In the genomic region with DNA sequence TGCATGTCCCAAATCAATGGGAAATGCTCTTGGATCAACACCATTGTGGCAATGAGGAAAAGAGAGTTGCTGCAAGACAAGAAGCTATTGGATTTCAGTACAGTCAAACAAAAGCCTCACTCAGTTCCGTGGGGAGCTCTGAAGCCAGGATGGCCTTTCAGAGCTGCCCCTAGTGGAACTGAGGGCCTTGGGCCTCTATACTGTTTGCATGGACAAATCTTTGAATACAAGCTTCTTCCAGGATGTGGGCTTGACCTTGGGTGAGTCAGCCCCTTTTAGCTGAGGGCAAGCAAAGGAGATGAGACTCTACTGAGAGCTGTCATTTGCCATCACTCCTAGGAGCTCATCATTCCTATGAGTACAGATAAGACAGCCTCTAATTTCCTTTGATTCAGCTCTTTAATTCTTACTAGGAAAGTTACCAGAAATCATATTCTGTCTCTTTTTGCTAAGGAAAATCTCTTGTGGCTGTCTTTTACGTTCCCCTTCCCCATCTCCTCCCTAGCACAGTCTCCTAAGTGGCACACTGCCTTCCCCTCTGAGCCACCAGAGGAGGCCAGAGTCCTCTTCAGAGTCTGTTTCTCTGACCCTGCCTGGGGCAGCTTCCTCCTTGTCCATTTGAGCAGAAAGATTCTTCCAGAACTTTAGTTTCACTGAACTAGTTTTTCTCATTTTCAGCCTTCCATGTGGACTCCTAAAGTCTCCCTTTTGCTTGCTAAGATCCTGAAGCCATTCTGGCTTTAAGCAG, we compare ENCODE assay signal across 11 cellular contexts.
DNase-seq lines count a peak whose midpoint lies in the region; ATAC-seq, FAIRE-seq and TF ChIP-seq lines count a peak whose summit lies in the region.
"Had no signal": no experiment of that assay in that cellular context is flagged by ENCODE, and none has a peak within 500 bp of the region (broad histone marks: within the 10 kb centered on the region; RNA-seq: fewer than 3 reads in every experiment).

No MANE protein-coding gene starts in this region.

- H3K27ac Mint-ChIP-seq in astrocyte (ENCODE audit: unreplicated experiment), result peak overlapping the region; percentile 79
- H3K27ac Mint-ChIP-seq in nephron progenitor cell, result no peak overlapping the region
- H3K27ac Mint-ChIP-seq: IgD-negative memory B cell, mesothelial cell of epicardium had no signal

- H3K27me3 Mint-ChIP-seq in astrocyte (ENCODE audit: low read depth, unreplicated experiment) (no peaks in the 10 kb centered on the region), nephron progenitor cell (ENCODE audit: low read depth, poor library complexity) (no peaks in the 10 kb centered on the region)
- H3K27me3 Mint-ChIP-seq: IgD-negative memory B cell had no signal

- H3K27me3 ChIP-seq in astrocyte (ENCODE audit: insufficient read depth, low read length), result no peaks in the 10 kb centered on the region

- H3K9me3 Mint-ChIP-seq in astrocyte (ENCODE audit: unreplicated experiment) (no peaks in the 10 kb centered on the region), nephron progenitor cell (no peaks in the 10 kb centered on the region)
- H3K9me3 Mint-ChIP-seq: IgD-negative memory B cell, mesothelial cell of epicardium had no signal

- no peak overlapping the region for H2AFZ ChIP-seq in astrocyte (ENCODE audit: low read depth, low read length)

- H3K36me3 Mint-ChIP-seq in astrocyte (ENCODE audit: low read depth, unreplicated experiment) (no peaks in the 10 kb centered on the region), nephron progenitor cell (ENCODE audit: low read depth) (no peaks in the 10 kb centered on the region)
- H3K36me3 Mint-ChIP-seq: IgD-negative memory B cell, mesothelial cell of epicardium had no signal

- FAIRE-seq in astrocyte (lab: Jason Lieb, UNC) (no peak), H54 (lab: Jason Lieb, UNC) (no peak)
- FAIRE-seq: endothelial cell of umbilical vein had no signal

- no peaks in the 10 kb centered on the region for H3K4me1 ChIP-seq in astrocyte (ENCODE audit: insufficient read depth, low read length)

- H3K79me2 ChIP-seq in astrocyte (ENCODE audit: insufficient read depth, low read length), result no peaks in the 10 kb centered on the region

- H3K9ac ChIP-seq in astrocyte (ENCODE audit: low read length), result no peak overlapping the region

- no peaks in the 10 kb centered on the region for H3K36me3 ChIP-seq in astrocyte (ENCODE audit: insufficient read depth, low read length)

- no peak overlapping the region for H3K4me2 ChIP-seq in astrocyte (ENCODE audit: low read length)

- H3K9me3 ChIP-seq in astrocyte (ENCODE audit: insufficient read depth, low read depth, low read length), result no peaks in the 10 kb centered on the region

- H3K4me3 Mint-ChIP-seq in astrocyte (ENCODE audit: unreplicated experiment) (no peak overlapping the region), nephron progenitor cell (no peak overlapping the region)
- H3K4me3 Mint-ChIP-seq: IgD-negative memory B cell, mesothelial cell of epicardium had no signal

- H3K27ac ChIP-seq in astrocyte (ENCODE audit: low read depth, low read length), result no peak overlapping the region

- TF ChIP-seq CTCF in LNCAP (IDR thresholded peaks at IDR 0.05) (peak; percentile 55), astrocyte (IDR thresholded peaks at IDR 0.05; ENCODE audit: insufficient read depth, low read depth, low read length) (no peak), nephron progenitor cell (IDR thresholded peaks at IDR 0.05) (peak; percentile 14)

- H3K4me3 ChIP-seq in astrocyte (ENCODE audit: insufficient read depth, low read depth, low read length), result no peak overlapping the region

- peaks cover 18% of the 10 kb centered on the region for H3K4me1 Mint-ChIP-seq in astrocyte (ENCODE audit: low read depth, unreplicated experiment)
- no peaks in the 10 kb centered on the region for H3K4me1 Mint-ChIP-seq in nephron progenitor cell
- H3K4me1 Mint-ChIP-seq: mesothelial cell of epicardium had no signal

- no peaks in the 10 kb centered on the region for H4K20me1 ChIP-seq in astrocyte (ENCODE audit: insufficient read depth, low read length)

- DNase-seq in ELR (ENCODE audit: low read depth) (peak; percentile 46), astrocyte (ENCODE audit: low read depth) (no peak), nephron progenitor cell (peak; percentile 5), COR-L47 (lab: John Stamatoyannopoulos, UW) (no peak), H54 (ENCODE audit: insufficient read length, low spot score) (no peak)
- no peak for DNase-seq in stimulated activated CD4-positive, alpha-beta T cell treated with anti-CD3 and anti-CD28 coated beads, Interleukin-4, amount 100 ng/mL, for 24 hours

- TF ChIP-seq POLR2A in H54 (IDR thresholded peaks at IDR 0.05; ENCODE audit: low read depth, low read length), result no peak

- no peak for ATAC-seq in HG02884 (IDR thresholded peaks at IDR 0.05; ENCODE audit: unreplicated experiment)

Comparison
In these comparisons a context has a peak if more than half of its experiments do, and no peak if none do; other contexts are left out.
1. DNase-seq: peak in ELR (single experiment) and nephron progenitor cell (single experiment); none in astrocyte (single experiment), COR-L47 (single experiment), H54 (single experiment) and stimulated activated CD4-positive, alpha-beta T cell treated with anti-CD3 and anti-CD28 coated beads, Interleukin-4, amount 100 ng/mL, for 24 hours (single experiment).